In the genomic region with DNA sequence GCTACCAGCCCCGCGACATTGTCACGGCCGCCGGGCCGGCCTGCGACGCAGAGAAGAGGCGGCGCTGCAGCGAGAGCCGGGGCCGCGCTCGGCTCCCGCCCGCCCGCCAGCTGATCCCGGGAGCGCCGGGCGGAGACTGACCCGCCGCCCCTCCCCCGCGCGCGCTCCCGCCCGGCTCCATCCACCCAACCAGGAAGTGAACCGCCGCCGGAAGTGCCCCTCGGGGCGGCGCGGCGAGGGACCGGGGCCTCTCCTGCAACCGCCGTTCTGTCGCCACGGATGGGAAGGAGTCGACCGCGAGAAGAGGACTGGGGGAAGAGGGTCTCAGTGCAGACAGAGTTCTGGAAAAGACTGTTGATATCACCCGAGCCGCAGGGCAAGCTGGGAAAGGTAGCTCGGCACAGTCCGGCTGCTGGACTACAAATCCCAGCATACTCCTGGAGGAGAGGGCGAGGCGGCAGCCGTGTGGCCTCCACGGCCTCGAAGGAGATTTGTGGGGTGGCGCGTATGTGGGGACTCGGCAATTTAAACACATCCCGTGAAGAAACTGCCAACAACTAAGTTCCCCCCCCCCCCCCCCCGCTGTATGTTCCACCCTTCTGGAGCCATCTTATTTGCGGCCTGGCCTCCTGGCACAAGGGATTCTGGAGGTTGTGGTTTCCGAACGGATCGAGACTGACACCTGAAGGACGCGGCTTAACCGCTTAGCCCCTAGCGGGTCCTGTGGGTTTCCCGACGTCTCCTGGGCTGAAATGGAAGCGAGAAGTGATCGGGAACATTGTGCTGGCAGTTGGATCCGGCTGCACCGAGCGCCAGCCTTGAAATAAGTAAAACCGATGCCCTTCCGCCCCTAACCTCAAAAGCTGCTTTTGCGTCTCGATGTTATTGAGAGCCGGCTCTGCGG, we compare ENCODE assay signal across 8 cellular contexts. TPM values are rescaled to one million over a fixed set of nuclear protein-coding genes. Genes with fewer than 3 reads are reported as not detected.
DNase-seq lines count a peak whose midpoint lies in the region; ATAC-seq and TF ChIP-seq lines count a peak whose summit lies in the region.

A gene (minus strand): TSS at position 138 of the 904 bp plus-strand sequence. CDS start 699 bp downstream, outside the sequence.

- H3K4me3 ChIP-seq in ascending aorta: peak within 1 kb of the TSS; percentile 89 to 97
- peak within 1 kb of the TSS; percentile 97 for H3K4me3 ChIP-seq in right cardiac atrium (ENCODE audit: low read length)
- H3K4me3 ChIP-seq in uterus: peak within 1 kb of the TSS; percentile 73 to 100

- H3K9me3 ChIP-seq in ascending aorta (no peaks in the 10 kb centered on the region), right cardiac atrium (ENCODE audit: control insufficient read depth, low read length) (no peaks in the 10 kb centered on the region), uterus (no peaks in the 10 kb centered on the region)

- H3K27me3 ChIP-seq in ascending aorta (no peaks in the 10 kb centered on the region), right cardiac atrium (ENCODE audit: control insufficient read depth, insufficient read depth) (no peaks in the 10 kb centered on the region), uterus (no peaks in the 10 kb centered on the region)

- H3K36me3 ChIP-seq in ascending aorta (no peaks in the 10 kb centered on the region), uterus (no peaks in the 10 kb centered on the region)

- DNase-seq in GM13977 (ENCODE audit: low spot score) (peak; percentile 88), NCI-H2029 (lab: John Stamatoyannopoulos, UW) (peak; percentile 74), ascending aorta (ENCODE audit: low spot score in 2 of 2) (peak; percentile 50 to 95), right cardiac atrium (peak; percentile 92 to 97 (median 96)), putamen (ENCODE audit: low spot score) (peak; percentile 92), uterus (peak; percentile 88 to 89)

- under 1% methylated on average over 80 of the region's 81 CpGs for WGBS in right cardiac atrium

- ATAC-seq in HG02938 (IDR thresholded peaks at IDR 0.05; ENCODE audit: unreplicated experiment) (peak; percentile 30), right cardiac atrium (peak; percentile 97)

- intact Hi-C loops in T-helper 2 cell treated with Interferon-gamma antibody and Interleukin-4, amounts not matched to agents 100 ng/mL and 5 ng/mL, for 36 hours (cut with micrococcal nuclease): loop anchor here (1.0 to 10.0 kb wide), 15 partner anchors 16 to 613 kb away; a partner anchor contains a TSS
- intact Hi-C loops in ascending aorta (cut with DNase I) (loop anchor here (2.0 to 5.0 kb wide), 6 partner anchors 42 to 1487 kb away; a partner anchor contains a TSS), right cardiac atrium (cut with DNase I) (loop anchor here in 3 of 4 donors (5.0 to 10.0 kb wide), 4 partner anchors 71 to 82 kb away; no protein-coding TSS in a partner anchor), uterus (cut with DNase I; ENCODE audit: low total_unique reads) (no loop called here)

- H3K4me1 ChIP-seq in ascending aorta (peaks cover 9 to 26% of the 10 kb centered on the region in 2 donors), right cardiac atrium (ENCODE audit: control insufficient read depth, insufficient read depth, low read length) (peaks cover 14% of the 10 kb centered on the region), uterus (peaks cover 0 to 4% of the 10 kb centered on the region in 2 donors)

- H3K27ac ChIP-seq in ascending aorta: peak within 1 kb of the TSS; percentile 95
- H3K27ac ChIP-seq in right cardiac atrium (ENCODE audit: low read length): peak within 1 kb of the TSS; percentile 100
- H3K27ac ChIP-seq in uterus: peak within 1 kb of the TSS; percentile 96 to 97

- in situ Hi-C loops in GM13977 (cut with MboI; ENCODE audit: low pct_unique_long_range_greater_than_20kb, low sequenced_read_pairs, unreplicated experiment): no loop called here

- peak; percentile 5 for TF ChIP-seq CTCF in GM13977 (IDR thresholded peaks at IDR 0.05; ENCODE audit: extremely low read depth, insufficient read depth, missing control alignments)
- TF ChIP-seq CTCF in ascending aorta (IDR thresholded peaks at IDR 0.05): peak in 1 of 3 experiments; percentile 25
- no peak for TF ChIP-seq CTCF in uterus (IDR thresholded peaks at IDR 0.05)

- peak; percentile 78 to 88 for TF ChIP-seq POLR2A in uterus (IDR thresholded peaks at IDR 0.05)

RNA-seq across cellular contexts. Expression of the gene that starts here (rescaled TPM):
- 111 and 113 TPM in 2 replicates for total RNA-seq in T-helper 2 cell treated with Interferon-gamma antibody and Interleukin-4, amounts not matched to agents 100 ng/mL and 5 ng/mL, for 36 hours
- total RNA-seq in ascending aorta (53.4 TPM), right cardiac atrium (10 to 100 TPM; 45.6 to 57.5 (median 53.4) TPM), uterus (10 to 100 TPM; 13.1 to 66.3 (median 32.5) TPM)
- 13.8 TPM for polyA plus RNA-seq in right cardiac atrium

Comparison
In these comparisons a context has a peak if more than half of its experiments do, and no peak if none do; other contexts are left out.
1. Peak in every context shown above with its lines: DNase-seq, ATAC-seq, H3K4me3 ChIP-seq and H3K27ac ChIP-seq.